Comparison of ENCODE assay signal across 20 cellular contexts in the genomic region with DNA sequence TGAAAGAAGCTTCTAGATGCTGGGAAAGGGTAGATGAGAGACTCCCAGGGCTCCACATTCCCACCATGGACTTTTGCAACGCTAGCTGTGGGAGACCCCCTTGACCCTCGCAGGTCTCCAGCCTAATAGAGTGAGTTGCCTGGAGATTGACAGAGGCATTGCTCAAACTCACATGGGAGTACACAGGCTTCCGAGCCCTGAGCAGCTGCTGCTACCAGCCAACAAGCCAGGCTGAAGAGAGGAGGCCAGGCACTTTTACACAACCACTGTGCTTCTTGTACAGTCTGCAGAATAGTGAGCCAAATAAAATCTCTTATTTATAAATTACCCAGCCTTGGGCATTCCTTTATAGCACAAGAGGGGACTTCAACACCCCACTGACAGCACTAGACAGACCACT.
"Had no signal": no experiment of that assay in that cellular context is flagged by ENCODE, and none has a peak within 500 bp of the region (broad histone marks: within the 10 kb centered on the region; RNA-seq: fewer than 3 reads in every experiment).

No MANE protein-coding gene starts in this region.

- H3K36me3 ChIP-seq: adrenal gland, ascending aorta, tibial artery had no signal

- ATAC-seq: activated CD4-positive, alpha-beta T cell treated with anti-CD3 and anti-CD28 coated beads for 36 hours; activated T-helper 17 cell treated with anti-CD3 and anti-CD28 coated beads, Interleukin-2, amount 50 U/mL, for 72 hours; stimulated activated naive CD8-positive, alpha-beta T cell treated with anti-CD3 and anti-CD28 coated beads, Interleukin-15, Interleukin-2, amounts not matched to agents 100 U/mL and 50 U/mL, for 24 hours; T-helper 17 cell had no signal

- H3K4me3 ChIP-seq: adrenal gland, ascending aorta, tibial artery had no signal

- H3K4me3 Mint-ChIP-seq: activated B cell treated with CpG ODN at 0.5 μM for 24 hours; activated CD4-positive, alpha-beta T cell treated with anti-CD3 and anti-CD28 coated beads for 36 hours; activated naive CD8-positive, alpha-beta T cell; activated T-cell treated with anti-CD3 and anti-CD28 coated beads, Interleukin-2, amount 50 U/mL, for 24 hours; activated T-helper 17 cell treated with anti-CD3 and anti-CD28 coated beads, Interleukin-2, amount 50 U/mL, for 72 hours; immature natural killer cell; naive B cell; neural crest cell; T-helper 17 cell had no signal

- H3K27me3 ChIP-seq: adrenal gland, ascending aorta, tibial artery had no signal

- H3K4me1 ChIP-seq: ascending aorta had no signal

- H3K9me3 Mint-ChIP-seq: activated B cell treated with CpG ODN at 0.5 μM for 24 hours; activated T-cell treated with anti-CD3 and anti-CD28 coated beads, Interleukin-2, amount 50 U/mL, for 24 hours; activated T-helper 17 cell treated with anti-CD3 and anti-CD28 coated beads, Interleukin-2, amount 50 U/mL, for 72 hours; immature natural killer cell; neural crest cell had no signal

- H3K27ac Mint-ChIP-seq: activated B cell treated with CpG ODN at 0.5 μM for 24 hours; activated CD4-positive, alpha-beta T cell treated with anti-CD3 and anti-CD28 coated beads for 36 hours; activated naive CD8-positive, alpha-beta T cell; activated T-cell treated with anti-CD3 and anti-CD28 coated beads, Interleukin-2, amount 50 U/mL, for 24 hours; activated T-helper 17 cell treated with anti-CD3 and anti-CD28 coated beads, Interleukin-2, amount 50 U/mL, for 72 hours; T-helper 17 cell had no signal

- H3K27me3 Mint-ChIP-seq: activated B cell treated with CpG ODN at 0.5 μM for 24 hours; activated CD4-positive, alpha-beta T cell treated with anti-CD3 and anti-CD28 coated beads for 36 hours; activated naive CD8-positive, alpha-beta T cell; activated T-cell treated with anti-CD3 and anti-CD28 coated beads, Interleukin-2, amount 50 U/mL, for 24 hours; activated T-helper 17 cell treated with anti-CD3 and anti-CD28 coated beads, Interleukin-2, amount 50 U/mL, for 72 hours; naive B cell; T-helper 17 cell had no signal

- H3K9me3 ChIP-seq: adrenal gland, ascending aorta, tibial artery had no signal

- H3K4me1 Mint-ChIP-seq: neural crest cell had no signal

- DNase-seq: activated B cell treated with CpG ODN at 0.5 μM for 24 hours; activated CD4-positive, alpha-beta T cell treated with anti-CD3 and anti-CD28 coated beads for 36 hours; activated CD4-positive, alpha-beta T cell treated with anti-CD3 and anti-CD28 coated beads, Interleukin-2, amount 50 U/mL, for 4 hours; activated CD8-positive, alpha-beta memory T cell treated with anti-CD3 and anti-CD28 coated beads for 24 hours; activated CD8-positive, alpha-beta memory T cell treated with anti-CD3 and anti-CD28 coated beads, Interleukin-2, amount 50 U/mL, for 4 hours; activated naive CD4-positive, alpha-beta T cell; activated T-cell treated with anti-CD3 and anti-CD28 coated beads, Interleukin-2, amount 50 U/mL, for 24 hours; adrenal gland; cerebellar nuclear complex; immature natural killer cell; naive B cell; occipital lobe; stimulated activated CD4-positive, alpha-beta T cell treated with anti-CD3 and anti-CD28 coated beads, Interleukin-4, amount 100 ng/mL, for 24 hours; stimulated activated naive CD8-positive, alpha-beta T cell treated with anti-CD3 and anti-CD28 coated beads, Interleukin-15, Interleukin-2, amounts not matched to agents 100 U/mL and 50 U/mL, for 24 hours; T-helper 17 cell; tibial artery had no signal

- H3K27ac ChIP-seq: adrenal gland, ascending aorta, tibial artery had no signal
